8 cellular contexts compared by ENCODE assay signal in the genomic region with DNA sequence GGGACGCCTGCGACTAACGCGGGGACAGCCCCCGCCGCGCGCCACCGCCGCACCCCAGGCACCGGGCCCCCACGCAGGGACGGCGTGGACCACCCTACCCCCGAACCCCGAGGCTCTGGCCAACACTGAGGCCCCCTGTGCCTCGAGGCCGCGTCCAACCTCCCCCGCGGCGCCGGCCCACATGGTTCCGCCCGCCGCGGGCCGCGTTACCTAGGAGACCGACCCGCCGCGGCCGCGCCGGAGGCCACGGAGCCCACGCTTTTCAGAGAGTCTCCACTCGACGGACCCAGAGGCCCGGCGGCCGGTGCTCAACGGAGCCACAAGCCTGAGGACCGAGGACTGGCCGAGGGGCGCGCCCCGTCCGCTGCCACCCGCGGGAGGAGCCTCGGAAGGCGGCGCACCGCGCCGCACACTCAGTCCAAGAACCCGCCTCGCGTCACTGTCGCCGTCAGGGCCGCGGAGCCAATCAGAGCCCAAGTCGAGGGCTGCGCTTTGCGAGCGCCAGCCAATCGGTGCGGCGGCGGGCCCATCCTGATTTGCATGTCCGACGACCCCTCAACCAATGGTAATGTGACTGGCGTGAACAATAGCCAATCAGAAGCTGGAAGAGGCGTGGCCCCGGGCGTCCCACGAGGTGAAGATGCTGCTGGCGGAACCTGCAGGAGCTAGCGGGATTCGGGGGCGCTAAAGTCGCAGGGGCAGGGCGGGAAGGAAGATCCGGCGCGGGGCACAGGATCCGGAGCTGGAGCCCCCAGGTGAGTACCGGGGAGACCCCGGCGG. TPM values are rescaled to one million over a fixed set of nuclear protein-coding genes. Genes with fewer than 3 reads are reported as not detected.
DNase-seq lines count a peak whose midpoint lies in the region; ATAC-seq and TF ChIP-seq lines count a peak whose summit lies in the region.

A gene (minus strand): TSS at position 392 of the 780 bp plus-strand sequence. CDS start 6,136 bp downstream, outside the sequence.

- no peaks in the 10 kb centered on the region for H3K36me3 Mint-ChIP-seq in activated T-cell treated with anti-CD3 and anti-CD28 coated beads, Interleukin-2, amount 50 U/mL, for 4 hours (ENCODE audit: insufficient read depth)

- CTCF ChIA-PET in Panc1 (lab: Charles Lee) = no interaction called here

- H3K27me3 Mint-ChIP-seq in activated T-cell treated with anti-CD3 and anti-CD28 coated beads, Interleukin-2, amount 50 U/mL, for 4 hours (ENCODE audit: low read depth) = no peaks in the 10 kb centered on the region

- ATAC-seq in GM21619 (IDR thresholded peaks at IDR 0.05; ENCODE audit: unreplicated experiment) = peak; percentile 89
- peak; percentile 97 for ATAC-seq in Panc1
- peak; percentile 93 for ATAC-seq in activated T-cell treated with anti-CD3 and anti-CD28 coated beads, Interleukin-2, amount 50 U/mL, for 4 hours

- peak within 1 kb of the TSS; percentile 95 for H3K4me3 Mint-ChIP-seq in activated T-cell treated with anti-CD3 and anti-CD28 coated beads, Interleukin-2, amount 50 U/mL, for 4 hours

- H3K4me1 ChIP-seq in Panc1 (ENCODE audit: control insufficient read depth, insufficient read depth, low read length) (peaks cover 16% of the 10 kb centered on the region), esophagus (ENCODE audit: control insufficient read depth in 2 of 2, insufficient read depth in 2 of 2, low read length in 1 of 2) (peaks cover 0 to 6% of the 10 kb centered on the region in 2 donors), mucosa of stomach (ENCODE audit: control insufficient read depth, insufficient read depth, low read length) (no peaks in the 10 kb centered on the region)

- peak within 1 kb of the TSS; percentile 65 for H3K9ac ChIP-seq in mucosa of stomach (ENCODE audit: low read length)

- H3K9me3 ChIP-seq in Panc1 (ENCODE audit: control insufficient read depth, insufficient read depth, low read depth, low read length) (no peaks in the 10 kb centered on the region), esophagus (ENCODE audit: control insufficient read depth in 2 of 2, insufficient read depth in 1 of 2, low read depth in 1 of 2, low read length in 1 of 2) (no peaks in the 10 kb centered on the region), mucosa of stomach (ENCODE audit: control insufficient read depth, low read length) (no peaks in the 10 kb centered on the region)

- H3K9me3 Mint-ChIP-seq in activated T-cell treated with anti-CD3 and anti-CD28 coated beads, Interleukin-2, amount 50 U/mL, for 4 hours = no peaks in the 10 kb centered on the region

- peaks cover 26% of the 10 kb centered on the region for H3K4me1 Mint-ChIP-seq in activated T-cell treated with anti-CD3 and anti-CD28 coated beads, Interleukin-2, amount 50 U/mL, for 4 hours (ENCODE audit: low read depth)

- H3K27ac ChIP-seq in Panc1 (ENCODE audit: low read length) = peak within 1 kb of the TSS; percentile 78
- H3K27ac ChIP-seq in esophagus (ENCODE audit: low read depth in 2 of 2, low read length in 1 of 2) = peak within 1 kb of the TSS; percentile 90 to 92

- BruUV-seq in Panc1 (replicated peaks; lab: Mats Ljungman, UMichigan) = no TSS peak

- POLR2A ChIA-PET in Panc1 (lab: Charles Lee) = interaction anchor here (0.5 kb wide), 1 partner anchor 23 kb away, joined by 5 read pairs; no protein-coding TSS in a partner anchor

- no peaks in the 10 kb centered on the region for H3K27me3 ChIP-seq in Panc1 (ENCODE audit: control insufficient read depth, insufficient read depth, low read length)
- H3K27me3 ChIP-seq in esophagus (ENCODE audit: control insufficient read depth in 1 of 2, insufficient read depth in 2 of 2, low read length in 2 of 2) = no peaks in the 10 kb centered on the region
- H3K27me3 ChIP-seq in mucosa of stomach (ENCODE audit: control insufficient read depth, insufficient read depth, low read length) = peaks cover 13% of the 10 kb centered on the region

- TF ChIP-seq CTCF in Panc1 (IDR thresholded peaks at IDR 0.05) = no peak; the same call in 1 of the 2 replicates

- peak within 1 kb of the TSS; percentile 84 for H3K4me3 ChIP-seq in Jurkat, Clone E6-1 (ENCODE audit: low read length)
- H3K4me3 ChIP-seq in Panc1 (ENCODE audit: low read depth in 2 of 2, low read length in 2 of 2) (peak within 1 kb of the TSS; percentile 75 to 81), esophagus (ENCODE audit: low read depth in 1 of 2, low read length in 2 of 2) (peak within 1 kb of the TSS; percentile 67 to 86), mucosa of stomach (ENCODE audit: low read length) (peak within 1 kb of the TSS; percentile 77)

- intact Hi-C loops in Panc1 (cut with micrococcal nuclease; ENCODE audit: unreplicated experiment) = no loop called here

- in situ Hi-C loops in Panc1 (cut with HindIII; ENCODE audit: low pct_unique_long_range_greater_than_20kb, low sequenced_read_pairs) = no loop called here

- H3K36me3 ChIP-seq in Panc1 (ENCODE audit: control insufficient read depth, insufficient read depth, low read length) (no peaks in the 10 kb centered on the region), esophagus (ENCODE audit: control insufficient read depth in 2 of 2, insufficient read depth in 2 of 2, low read length in 1 of 2) (no peaks in the 10 kb centered on the region), mucosa of stomach (ENCODE audit: control insufficient read depth, insufficient read depth, low read length) (no peaks in the 10 kb centered on the region)

- DNase-seq in DMS153 treated with DMSO at 0.1 percent for 48 hours (lab: John Stamatoyannopoulos, UW; ENCODE audit: unreplicated experiment) = peak; percentile 95
- DNase-seq in Jurkat, Clone E6-1 (ENCODE audit: low read depth, low spot score) = peak; percentile 100
- DNase-seq in Panc1 (ENCODE audit: low read depth, low spot score) = peak; percentile 99
- DNase-seq in activated T-cell treated with anti-CD3 and anti-CD28 coated beads, Interleukin-2, amount 50 U/mL, for 4 hours = peak; percentile 98
- DNase-seq in stimulated activated CD8-positive, alpha-beta memory T cell treated with anti-CD3 and anti-CD28 coated beads, Interleukin-7, amount 100 ng/mL, for 1 hour (ENCODE audit: low read depth in 2 of 2) = peak; percentile 95 to 99

- WGBS in esophagus, 2 donors = 1% methylated on average over 83 to 93 of the region's 93 CpGs

RNA-seq across cellular contexts. Expression of the gene that starts here (rescaled TPM):
- polyA plus RNA-seq in Jurkat, Clone E6-1 (2012; ENCODE audit: insufficient read depth, insufficient read length) = 30.0 TPM
- 20.1 TPM for total RNA-seq in Panc1 (2021; ENCODE audit: unreplicated experiment)
- 20.8 TPM for polyA plus RNA-seq in Panc1 (2012; ENCODE audit: insufficient read length)
- 1 to 10 TPM; 7.0 to 9.3 (median 7.1) TPM for total RNA-seq in activated T-cell treated with anti-CD3 and anti-CD28 coated beads, Interleukin-2, amount 50 U/mL, for 4 hours
- 1 to 10 TPM; 2.9 to 4.4 TPM for polyA plus RNA-seq in esophagus

Comparison
In these comparisons a context has a peak if more than half of its experiments do, and no peak if none do; other contexts are left out.
1. Peak in every context shown above with its lines: DNase-seq, ATAC-seq, H3K4me3 ChIP-seq and H3K27ac ChIP-seq.